Comparison of ENCODE assay signal across 18 cellular contexts in genomic region chr17:7196651-7197050, GRCh38. TPM values are rescaled to one million over a fixed set of nuclear protein-coding genes. Genes with fewer than 3 reads are reported as not detected.
A peak's percentile ranks its signal among the peaks of the same experiment; 100 is the strongest.
DNase-seq lines count a peak whose midpoint lies in the region; ATAC-seq and TF ChIP-seq lines count a peak whose summit lies in the region.
"Had no signal": no experiment of that assay in that cellular context is flagged by ENCODE, and none has a peak within 500 bp of the region (broad histone marks: within the 10 kb centered on the region; RNA-seq: fewer than 3 reads in every experiment).

No MANE protein-coding gene starts in this region.

- peak overlapping the region; percentile 81 for H2BK5ac ChIP-seq in H9 (ENCODE audit: insufficient read length, low read length)

- no peak overlapping the region for H3K4me3 Mint-ChIP-seq in activated CD4-positive, alpha-beta T cell treated with anti-CD3 and anti-CD28 coated beads, Interleukin-2, amount 10 ng/mL, durations not matched to agents 7 days and 5 days
- no peak overlapping the region for H3K4me3 Mint-ChIP-seq in activated CD4-positive, alpha-beta T cell treated with anti-CD3 and anti-CD28 coated beads for 36 hours
- no peak overlapping the region for H3K4me3 Mint-ChIP-seq in H9
- no peak overlapping the region for H3K4me3 Mint-ChIP-seq in neural crest cell
- H3K4me3 Mint-ChIP-seq in activated T-helper 17 cell treated with anti-CD3 and anti-CD28 coated beads, Interleukin-2, amount 50 U/mL, for 72 hours = no peak overlapping the region
- H3K4me3 Mint-ChIP-seq: CD14-positive monocyte; CD4-positive, alpha-beta memory T cell; GM23338; HFFc6 had no signal

- H4K8ac ChIP-seq in H9 (replicated peaks; ENCODE audit: insufficient read length, low read depth, low read length) = no peak overlapping the region

- no peak overlapping the region for H2BK20ac ChIP-seq in H9 (ENCODE audit: low read depth, low read length, poor library complexity, severe bottlenecking)

- H3K36me3 Mint-ChIP-seq in activated CD4-positive, alpha-beta T cell treated with anti-CD3 and anti-CD28 coated beads, Interleukin-2, amount 10 ng/mL, durations not matched to agents 7 days and 5 days (ENCODE audit: low read depth) = no peaks in the 10 kb centered on the region
- H3K36me3 Mint-ChIP-seq in activated CD4-positive, alpha-beta T cell treated with anti-CD3 and anti-CD28 coated beads for 36 hours (ENCODE audit: low read depth) = peaks cover 4% of the 10 kb centered on the region
- peaks cover 44 to 78% (median 64%) of the 10 kb centered on the region in 3 experiments for H3K36me3 Mint-ChIP-seq in H9 (ENCODE audit: insufficient read depth in 1 of 3, low read depth in 3 of 3)
- H3K36me3 Mint-ChIP-seq in neural crest cell (ENCODE audit: low read depth) = peaks cover 3% of the 10 kb centered on the region
- H3K36me3 Mint-ChIP-seq in activated T-helper 17 cell treated with anti-CD3 and anti-CD28 coated beads, Interleukin-2, amount 50 U/mL, for 72 hours (ENCODE audit: low read depth) = no peaks in the 10 kb centered on the region

- H3K9me3 Mint-ChIP-seq in activated CD4-positive, alpha-beta T cell treated with anti-CD3 and anti-CD28 coated beads, Interleukin-2, amount 10 ng/mL, durations not matched to agents 7 days and 5 days = no peaks in the 10 kb centered on the region
- H3K9me3 Mint-ChIP-seq in activated CD4-positive, alpha-beta T cell treated with anti-CD3 and anti-CD28 coated beads for 36 hours (ENCODE audit: low read depth) = no peaks in the 10 kb centered on the region
- no peaks in the 10 kb centered on the region for H3K9me3 Mint-ChIP-seq in H9
- H3K9me3 Mint-ChIP-seq in neural crest cell = no peaks in the 10 kb centered on the region
- H3K9me3 Mint-ChIP-seq in activated T-helper 17 cell treated with anti-CD3 and anti-CD28 coated beads, Interleukin-2, amount 50 U/mL, for 72 hours = no peaks in the 10 kb centered on the region
- H3K9me3 Mint-ChIP-seq: CD14-positive monocyte; CD4-positive, alpha-beta memory T cell; GM23338; HFFc6 had no signal

- no peak overlapping the region for H3K18ac ChIP-seq in H9 (ENCODE audit: insufficient read length, low read depth, low read length)

- H2BK12ac ChIP-seq in H9 (ENCODE audit: insufficient read length, low read depth, low read length) = no peak overlapping the region

- H3K14ac ChIP-seq in H9 (ENCODE audit: insufficient read depth, low read length) = no peak overlapping the region

- no peak overlapping the region for H4K91ac ChIP-seq in H9 (ENCODE audit: insufficient read length, low read depth, low read length)

- no peak for DNase-seq in activated CD4-positive, alpha-beta T cell treated with anti-CD3 and anti-CD28 coated beads, Interleukin-2, amount 10 ng/mL, durations not matched to agents 7 days and 5 days
- no peak for DNase-seq in activated CD4-positive, alpha-beta T cell treated with anti-CD3 and anti-CD28 coated beads for 36 hours
- DNase-seq in H9 (peak; percentile 21), body of pancreas (no peak), neural crest cell (ENCODE audit: low read depth, low spot score) (no peak)
- no peak for DNase-seq in activated CD4-positive, CD25-positive, alpha-beta regulatory T cell (lab: John Stamatoyannopoulos, UW)
- DNase-seq: DMS153, DMS79, GDM1, HFFc6 had no signal

- TF ChIP-seq CTCF in H9 (conservative IDR thresholded peaks at IDR 0.05) (no peak), body of pancreas (IDR thresholded peaks at IDR 0.05) (no peak), neural crest cell (conservative IDR thresholded peaks at IDR 0.05) (no peak)

- no peak overlapping the region for H2BK120ac ChIP-seq in H9 (ENCODE audit: low read depth, low read length, poor library complexity, severe bottlenecking)

- H4K5ac ChIP-seq in H9 (ENCODE audit: insufficient read length, low read depth, low read length) = no peak overlapping the region

- no peak for TF ChIP-seq POLR2A in body of pancreas (IDR thresholded peaks at IDR 0.05)

- no peak overlapping the region for H3K23ac ChIP-seq in H9 (ENCODE audit: insufficient read length, low read depth, low read length)

- CTCF ChIA-PET in activated CD4-positive, alpha-beta T cell treated with anti-CD3 and anti-CD28 coated beads, Interleukin-2, amount 10 ng/mL, durations not matched to agents 7 days and 5 days (lab: Charles Lee) = interaction anchor here (0.9 kb wide), 1 partner anchor 64 kb away, joined by 3 read pairs; no protein-coding TSS in a partner anchor
- CTCF ChIA-PET in activated CD4-positive, alpha-beta T cell treated with anti-CD3 and anti-CD28 coated beads for 36 hours (lab: Charles Lee) = no interaction called here

- no peaks in the 10 kb centered on the region for H3K79me1 ChIP-seq in H9 (ENCODE audit: insufficient read depth, low read depth, low read length, poor library complexity, severe bottlenecking)

- H3K36me3 ChIP-seq in body of pancreas (replicated peaks in 1 of 2; ENCODE audit: insufficient read depth in 1 of 2, low read depth in 2 of 2) = no peaks in the 10 kb centered on the region

- no peaks in the 10 kb centered on the region for H3K4me1 ChIP-seq in H9 (ENCODE audit: insufficient read depth, low read length)
- no peaks in the 10 kb centered on the region for H3K4me1 ChIP-seq in body of pancreas
- H3K4me1 ChIP-seq: A549 had no signal

- no peaks in the 10 kb centered on the region for H3K27me3 Mint-ChIP-seq in activated CD4-positive, alpha-beta T cell treated with anti-CD3 and anti-CD28 coated beads, Interleukin-2, amount 10 ng/mL, durations not matched to agents 7 days and 5 days
- no peaks in the 10 kb centered on the region for H3K27me3 Mint-ChIP-seq in activated CD4-positive, alpha-beta T cell treated with anti-CD3 and anti-CD28 coated beads for 36 hours
- H3K27me3 Mint-ChIP-seq in H9 (ENCODE audit: low read depth) (no peaks in the 10 kb centered on the region), neural crest cell (ENCODE audit: low read depth) (no peaks in the 10 kb centered on the region)
- H3K27me3 Mint-ChIP-seq in activated T-helper 17 cell treated with anti-CD3 and anti-CD28 coated beads, Interleukin-2, amount 50 U/mL, for 72 hours = no peaks in the 10 kb centered on the region
- H3K27me3 Mint-ChIP-seq: CD4-positive, alpha-beta memory T cell had no signal

- H3K4me3 ChIP-seq in body of pancreas = no peak overlapping the region
- H3K4me3 ChIP-seq: A549, BLaER1, GM23338 had no signal

- H3K27ac ChIP-seq in H9 (ENCODE audit: insufficient read length, low read depth, low read length) = no peak overlapping the region
- H3K27ac ChIP-seq in body of pancreas = no peak overlapping the region
- H3K27ac ChIP-seq: 22Rv1, A549, BLaER1 had no signal

- no peak overlapping the region for H3K9ac ChIP-seq in H9 (ENCODE audit: extremely low read depth, insufficient read length, low read length)
- H3K9ac ChIP-seq: BLaER1 had no signal

- H3K27ac Mint-ChIP-seq in activated CD4-positive, alpha-beta T cell treated with anti-CD3 and anti-CD28 coated beads, Interleukin-2, amount 10 ng/mL, durations not matched to agents 7 days and 5 days = peak overlapping the region; percentile 36
- no peak overlapping the region for H3K27ac Mint-ChIP-seq in activated CD4-positive, alpha-beta T cell treated with anti-CD3 and anti-CD28 coated beads for 36 hours
- H3K27ac Mint-ChIP-seq in H9 (no peak overlapping the region; a peak in 1 of 7 replicates), neural crest cell (ENCODE audit: unreplicated experiment) (peak overlapping the region; percentile 43)
- no peak overlapping the region for H3K27ac Mint-ChIP-seq in activated T-helper 17 cell treated with anti-CD3 and anti-CD28 coated beads, Interleukin-2, amount 50 U/mL, for 72 hours
- H3K27ac Mint-ChIP-seq: CD14-positive monocyte; CD4-positive, alpha-beta memory T cell; GM23338; HFFc6 had no signal

- H3K9me3 ChIP-seq in H9 (ENCODE audit: control insufficient read depth, low read depth, low read length) = no peaks in the 10 kb centered on the region
- H3K9me3 ChIP-seq in body of pancreas = no peaks in the 10 kb centered on the region
- H3K9me3 ChIP-seq: A549, BLaER1 had no signal

- no peaks in the 10 kb centered on the region for H4K20me1 ChIP-seq in H9 (ENCODE audit: control insufficient read depth, insufficient read depth, insufficient read length)
- H4K20me1 ChIP-seq: BLaER1 had no signal

- no CpG with 5 or more reads among the region's 18 CpGs for WGBS in H9 (ENCODE audit: extremely low coverage, insufficient read length, low lambda C conversion rate)
- WGBS in body of pancreas, 2 donors = 93 to 100% methylated on average over 4 to 16 of the region's 18 CpGs

- no peak overlapping the region for H3T11ph ChIP-seq in H9 (ENCODE audit: low read length)

- no peak overlapping the region for H2AK5ac ChIP-seq in H9 (ENCODE audit: insufficient read length, low read length)

- intact Hi-C loops in activated CD4-positive, alpha-beta T cell treated with anti-CD3 and anti-CD28 coated beads for 36 hours (cut with DNase I, micrococcal nuclease) = no loop called here
- intact Hi-C loops in body of pancreas (cut with DNase I) = no loop called here

- H3K4me1 Mint-ChIP-seq in activated CD4-positive, alpha-beta T cell treated with anti-CD3 and anti-CD28 coated beads, Interleukin-2, amount 10 ng/mL, durations not matched to agents 7 days and 5 days = no peaks in the 10 kb centered on the region
- H3K4me1 Mint-ChIP-seq in activated CD4-positive, alpha-beta T cell treated with anti-CD3 and anti-CD28 coated beads for 36 hours = no peaks in the 10 kb centered on the region
- H3K4me1 Mint-ChIP-seq in H9 = peaks cover 0 to 4% of the 10 kb centered on the region in 2 experiments; a peak in 1 of 4 replicates
- H3K4me1 Mint-ChIP-seq in neural crest cell = no peaks in the 10 kb centered on the region
- H3K4me1 Mint-ChIP-seq in activated T-helper 17 cell treated with anti-CD3 and anti-CD28 coated beads, Interleukin-2, amount 50 U/mL, for 72 hours = no peaks in the 10 kb centered on the region
- H3K4me1 Mint-ChIP-seq: CD14-positive monocyte; CD4-positive, alpha-beta memory T cell had no signal

- H3K27me3 ChIP-seq in H9 (ENCODE audit: insufficient read depth, low read length) (no peaks in the 10 kb centered on the region), body of pancreas (no peaks in the 10 kb centered on the region)
- H3K27me3 ChIP-seq: BLaER1 had no signal

- no peak overlapping the region for H3K56ac ChIP-seq in H9 (ENCODE audit: insufficient read length, low read depth, low read length)

- no peak overlapping the region for H2BK15ac ChIP-seq in H9 (ENCODE audit: low read depth, low read length)

- no peak overlapping the region for H2AFZ ChIP-seq in H9 (ENCODE audit: low read length)
- H2AFZ ChIP-seq: GM23338 had no signal

- POLR2A ChIA-PET in activated CD4-positive, alpha-beta T cell treated with anti-CD3 and anti-CD28 coated beads, Interleukin-2, amount 10 ng/mL, durations not matched to agents 7 days and 5 days (lab: Charles Lee) = no interaction called here
- POLR2A ChIA-PET in activated CD4-positive, alpha-beta T cell treated with anti-CD3 and anti-CD28 coated beads for 36 hours (lab: Charles Lee) = interaction anchor here (0.6 kb wide), 1 partner anchor 37 kb away, joined by 4 read pairs; no protein-coding TSS in a partner anchor

- H3K4me2 ChIP-seq in H9 (ENCODE audit: insufficient read depth, insufficient read length, low read length) = no peak overlapping the region
- H3K4me2 ChIP-seq: A549, BLaER1, GM23338 had no signal

- no peaks in the 10 kb centered on the region for H3K79me2 ChIP-seq in H9 (ENCODE audit: insufficient read depth, low read length)

- no peak overlapping the region for H3K4ac ChIP-seq in H9 (ENCODE audit: low read depth, low read length)

- no peaks in the 10 kb centered on the region for H3K23me2 ChIP-seq in H9 (ENCODE audit: insufficient read length, low read depth, low read length, poor library complexity, severe bottlenecking)

- no peak for ATAC-seq in activated CD4-positive, alpha-beta T cell treated with anti-CD3 and anti-CD28 coated beads for 36 hours
- peak; percentile 6 for ATAC-seq in body of pancreas
- no peak for ATAC-seq in activated T-helper 17 cell treated with anti-CD3 and anti-CD28 coated beads, Interleukin-2, amount 50 U/mL, for 72 hours (replicated peaks)
- ATAC-seq: A549, GM23338, HCT116 had no signal

RNA-seq across cellular contexts. Expression of gene ASGR1, which starts 17.5 kb away (rescaled TPM):
- total RNA-seq in activated CD4-positive, alpha-beta T cell treated with anti-CD3 and anti-CD28 coated beads, Interleukin-2, amount 10 ng/mL, durations not matched to agents 7 days and 5 days = under 1 TPM; 0.29 to 0.62 TPM
- 1 to 10 TPM; 1.1 to 2.2 TPM for total RNA-seq in activated CD4-positive, alpha-beta T cell treated with anti-CD3 and anti-CD28 coated beads for 36 hours
- total RNA-seq in H9 (2021) (5.2 and 5.9 TPM in 2 replicates), body of pancreas (1 to 10 TPM in 1 of 2 donors, not detected in 1; 4.6 TPM), neural crest cell (9.6 and 11.2 TPM in 2 replicates)
- total RNA-seq in activated T-helper 17 cell treated with anti-CD3 and anti-CD28 coated beads, Interleukin-2, amount 50 U/mL, for 72 hours = 1 to 10 TPM in 1 of 2 donors, under 1 TPM in 1; 0.67 to 4.5 TPM
- total RNA-seq: CD4-positive, alpha-beta memory T cell had no signal

RNA-seq across cellular contexts. Expression of gene DLG4, which starts 23.0 kb away (rescaled TPM):
- 1 to 10 TPM; 9.4 to 9.5 TPM for total RNA-seq in activated CD4-positive, alpha-beta T cell treated with anti-CD3 and anti-CD28 coated beads, Interleukin-2, amount 10 ng/mL, durations not matched to agents 7 days and 5 days
- 10 to 100 TPM; 11.7 to 15.4 TPM for total RNA-seq in activated CD4-positive, alpha-beta T cell treated with anti-CD3 and anti-CD28 coated beads for 36 hours
- total RNA-seq in H9 (2021) = 38.2 and 38.3 TPM in 2 replicates
- total RNA-seq in body of pancreas = 1 to 10 TPM; 3.6 to 9.3 TPM
- total RNA-seq in neural crest cell = 49.4 and 51.4 TPM in 2 replicates
- 10 to 100 TPM in 1 of 2 donors, 1 to 10 TPM in 1; 5.9 to 19.4 TPM for total RNA-seq in activated T-helper 17 cell treated with anti-CD3 and anti-CD28 coated beads, Interleukin-2, amount 50 U/mL, for 72 hours

RNA-seq across cellular contexts. Expression of gene ACADVL, which starts 23.1 kb away (rescaled TPM):
- total RNA-seq in activated CD4-positive, alpha-beta T cell treated with anti-CD3 and anti-CD28 coated beads, Interleukin-2, amount 10 ng/mL, durations not matched to agents 7 days and 5 days = 100 to 1,000 TPM; 338 to 370 TPM
- 100 to 1,000 TPM; 263 to 345 TPM for total RNA-seq in activated CD4-positive, alpha-beta T cell treated with anti-CD3 and anti-CD28 coated beads for 36 hours
- 272 and 283 TPM in 2 replicates for total RNA-seq in H9 (2021)
- total RNA-seq in body of pancreas = 1,000 to 10,000 TPM in 1 of 2 donors, 100 to 1,000 TPM in 1; 887 to 1,901 TPM
- total RNA-seq in neural crest cell = 215 and 220 TPM in 2 replicates
- total RNA-seq in activated T-helper 17 cell treated with anti-CD3 and anti-CD28 coated beads, Interleukin-2, amount 50 U/mL, for 72 hours = 100 to 1,000 TPM; 495 to 517 TPM

RNA-seq across cellular contexts. Expression of gene DVL2, which starts 37.7 kb away (rescaled TPM):
- 10 to 100 TPM; 53.2 TPM for total RNA-seq in activated CD4-positive, alpha-beta T cell treated with anti-CD3 and anti-CD28 coated beads, Interleukin-2, amount 10 ng/mL, durations not matched to agents 7 days and 5 days
- 10 to 100 TPM; 49.1 to 53.3 TPM for total RNA-seq in activated CD4-positive, alpha-beta T cell treated with anti-CD3 and anti-CD28 coated beads for 36 hours
- total RNA-seq in H9 (2021) (82.9 and 84.1 TPM in 2 replicates), body of pancreas (10 to 100 TPM; 19.5 to 41.5 TPM), neural crest cell (130 and 140 TPM in 2 replicates)
- total RNA-seq in activated T-helper 17 cell treated with anti-CD3 and anti-CD28 coated beads, Interleukin-2, amount 50 U/mL, for 72 hours = 10 to 100 TPM; 49.1 to 77.5 TPM

RNA-seq across cellular contexts. Expression of gene PHF23, which starts 42.6 kb away (rescaled TPM):
- 10 to 100 TPM; 55.9 to 59.2 TPM for total RNA-seq in activated CD4-positive, alpha-beta T cell treated with anti-CD3 and anti-CD28 coated beads, Interleukin-2, amount 10 ng/mL, durations not matched to agents 7 days and 5 days
- total RNA-seq in activated CD4-positive, alpha-beta T cell treated with anti-CD3 and anti-CD28 coated beads for 36 hours = 10 to 100 TPM; 23.6 to 35.2 TPM
- total RNA-seq in H9 (2021) (105 and 110 TPM in 2 replicates), body of pancreas (10 to 100 TPM; 11.9 to 15.8 TPM), neural crest cell (72.7 and 75.2 TPM in 2 replicates)
- 10 to 100 TPM; 43.5 to 52.3 TPM for total RNA-seq in activated T-helper 17 cell treated with anti-CD3 and anti-CD28 coated beads, Interleukin-2, amount 50 U/mL, for 72 hours

Comparison
In these comparisons a context has a peak if more than half of its experiments do, and no peak if none do; other contexts are left out.
1. H3K27ac Mint-ChIP-seq: peak in activated CD4-positive, alpha-beta T cell treated with anti-CD3 and anti-CD28 coated beads, Interleukin-2, amount 10 ng/mL, durations not matched to agents 7 days and 5 days (single experiment) and neural crest cell (single experiment); none in activated CD4-positive, alpha-beta T cell treated with anti-CD3 and anti-CD28 coated beads for 36 hours (single experiment), H9 (0 of 3) and activated T-helper 17 cell treated with anti-CD3 and anti-CD28 coated beads, Interleukin-2, amount 50 U/mL, for 72 hours (single experiment).